Comparison of ENCODE assay signal across 31 cellular contexts in the genomic region with DNA sequence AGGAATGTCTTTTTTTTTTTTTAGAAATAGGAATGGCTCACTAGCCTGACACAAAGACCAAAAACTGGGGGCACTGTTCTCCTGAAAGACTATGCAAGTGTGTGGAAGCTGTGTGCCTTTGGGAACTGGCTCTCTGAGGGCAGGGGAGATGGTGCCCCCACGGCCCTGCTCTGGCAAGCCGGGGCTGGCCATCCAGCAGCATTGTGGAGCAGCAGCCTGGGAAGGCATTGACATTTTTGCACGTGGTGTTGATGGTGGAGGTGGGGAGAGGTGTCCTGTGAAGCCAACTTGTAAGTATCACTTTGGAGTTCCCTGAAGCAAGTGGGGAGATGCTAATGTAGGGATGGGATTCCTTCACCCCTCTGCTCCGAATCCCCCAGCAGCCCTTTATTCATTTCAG.
"Had no signal": no experiment of that assay in that cellular context is flagged by ENCODE, and none has a peak within 500 bp of the region (broad histone marks: within the 10 kb centered on the region; RNA-seq: fewer than 3 reads in every experiment).

No MANE protein-coding gene starts in this region.

- DNase-seq: naive thymus-derived CD4-positive, alpha-beta T cell; natural killer cell; occipital lobe; ovary; posterior cingulate gyrus; psoas muscle; right cardiac atrium; right lobe of liver; sigmoid colon; small intestine; stimulated activated CD4-positive, alpha-beta T cell treated with anti-CD3 and anti-CD28 coated beads, Interleukin-15, amount 100 ng/mL, for 24 hours; stimulated activated CD4-positive, alpha-beta T cell treated with anti-CD3 and anti-CD28 coated beads, Interleukin-2, amount 100 ng/mL, for 24 hours; stimulated activated CD4-positive, alpha-beta T cell treated with anti-CD3 and anti-CD28 coated beads, Interleukin-2, amount 100 ng/mL, for 48 hours; stimulated activated CD4-positive, alpha-beta T cell treated with anti-CD3 and anti-CD28 coated beads, Interleukin-4, amount 100 ng/mL, for 24 hours; stimulated activated naive CD4-positive, alpha-beta T cell; stimulated activated naive CD8-positive, alpha-beta T cell treated with anti-CD3 and anti-CD28 coated beads, Interleukin-15, amount 100 ng/mL, for 72 hours; stimulated activated naive CD8-positive, alpha-beta T cell treated with anti-CD3 and anti-CD28 coated beads, Interleukin-15, Interleukin-2, amounts not matched to agents 100 U/mL and 50 U/mL, for 24 hours; substantia nigra; testis; tibial artery; transverse colon; upper lobe of right lung; uterus had no signal

- H3K4me1 ChIP-seq: neural progenitor cell, parathyroid adenoma, psoas muscle, right lobe of liver, sigmoid colon, suprapubic skin, testis, tibial artery, transverse colon, upper lobe of right lung, uterus had no signal

- H3K4me2 ChIP-seq: neural progenitor cell had no signal

- H2AFZ ChIP-seq: neural progenitor cell, parathyroid adenoma had no signal

- H3K9me3 ChIP-seq: neutrophil, ovary, psoas muscle, right lobe of liver, sigmoid colon, suprapubic skin, testis, tibial artery, transverse colon, upper lobe of right lung, uterus had no signal

- H3K4me3 ChIP-seq: neural progenitor cell, ovary, psoas muscle, right lobe of liver, sigmoid colon, suprapubic skin, testis, tibial artery, transverse colon, upper lobe of right lung, uterus had no signal

- H3K27me3 Mint-ChIP-seq: progenitor cell of endocrine pancreas, type B pancreatic cell had no signal

- ATAC-seq: naive thymus-derived CD4-positive, alpha-beta T cell; natural killer cell; psoas muscle; right cardiac atrium; right lobe of liver; stimulated activated effector memory CD8-positive, alpha-beta T cell treated with anti-CD3 and anti-CD28 coated beads, Interleukin-12 subunit alpha, Interleukin-12 subunit beta, amount 100 ng/mL, for 72 hours; stimulated activated naive CD8-positive, alpha-beta T cell treated with anti-CD3 and anti-CD28 coated beads, Interleukin-15, amount 100 ng/mL, for 72 hours; stimulated activated naive CD8-positive, alpha-beta T cell treated with anti-CD3 and anti-CD28 coated beads, Interleukin-15, Interleukin-2, amounts not matched to agents 100 U/mL and 50 U/mL, for 24 hours; upper lobe of right lung had no signal

- H3K4me1 Mint-ChIP-seq: naive thymus-derived CD4-positive, alpha-beta T cell; natural killer cell; nephron; neural progenitor cell; stimulated activated effector memory CD8-positive, alpha-beta T cell treated with anti-CD3 and anti-CD28 coated beads, Interleukin-12 subunit alpha, Interleukin-12 subunit beta, amount 100 ng/mL, for 72 hours; stimulated activated naive CD8-positive, alpha-beta T cell treated with anti-CD3 and anti-CD28 coated beads, Interleukin-15, amount 100 ng/mL, for 72 hours had no signal

- H3K9me3 Mint-ChIP-seq: natural killer cell; stimulated activated naive CD8-positive, alpha-beta T cell treated with anti-CD3 and anti-CD28 coated beads, Interleukin-15, amount 100 ng/mL, for 72 hours; type B pancreatic cell had no signal

- H3K27me3 ChIP-seq: neural progenitor cell, neutrophil, ovary, right lobe of liver, sigmoid colon, testis, tibial artery, transverse colon, upper lobe of right lung, uterus had no signal

- H3K4me3 Mint-ChIP-seq: naive thymus-derived CD4-positive, alpha-beta T cell; natural killer cell; nephron; neural progenitor cell; stimulated activated effector memory CD8-positive, alpha-beta T cell treated with anti-CD3 and anti-CD28 coated beads, Interleukin-12 subunit alpha, Interleukin-12 subunit beta, amount 100 ng/mL, for 72 hours; stimulated activated naive CD8-positive, alpha-beta T cell treated with anti-CD3 and anti-CD28 coated beads, Interleukin-15, amount 100 ng/mL, for 72 hours; type B pancreatic cell had no signal

- H3K9ac ChIP-seq: neural progenitor cell, parathyroid adenoma had no signal

- H3K36me3 ChIP-seq: neural progenitor cell, neutrophil, ovary, right lobe of liver, sigmoid colon, suprapubic skin, tibial artery, transverse colon, upper lobe of right lung, uterus had no signal

- H3K36me3 Mint-ChIP-seq: naive thymus-derived CD4-positive, alpha-beta T cell; natural killer cell; neural progenitor cell; stimulated activated effector memory CD8-positive, alpha-beta T cell treated with anti-CD3 and anti-CD28 coated beads, Interleukin-12 subunit alpha, Interleukin-12 subunit beta, amount 100 ng/mL, for 72 hours; type B pancreatic cell had no signal

- H3K27ac Mint-ChIP-seq: naive thymus-derived CD4-positive, alpha-beta T cell; natural killer cell; nephron; neural progenitor cell; progenitor cell of endocrine pancreas; stimulated activated effector memory CD8-positive, alpha-beta T cell treated with anti-CD3 and anti-CD28 coated beads, Interleukin-12 subunit alpha, Interleukin-12 subunit beta, amount 100 ng/mL, for 72 hours; stimulated activated naive CD8-positive, alpha-beta T cell treated with anti-CD3 and anti-CD28 coated beads, Interleukin-15, amount 100 ng/mL, for 72 hours; type B pancreatic cell had no signal

- H3K27ac ChIP-seq: neural progenitor cell, neutrophil, ovary, parathyroid adenoma, psoas muscle, right lobe of liver, sigmoid colon, suprapubic skin, testis, tibial artery, transverse colon, upper lobe of right lung, uterus had no signal
